ENCODE assay signal across 18 cellular contexts in genomic region chr4:100118213-100118612, GRCh38.
DNase-seq lines count a peak whose midpoint lies in the region; ATAC-seq and TF ChIP-seq lines count a peak whose summit lies in the region.
"Had no signal": no experiment of that assay in that cellular context is flagged by ENCODE, and none has a peak within 500 bp of the region (broad histone marks: within the 10 kb centered on the region; RNA-seq: fewer than 3 reads in every experiment).

No MANE protein-coding gene starts in this region.

- H3K27me3 Mint-ChIP-seq in HFFc6 (ENCODE audit: insufficient read depth), result peaks cover 2% of the 10 kb centered on the region; the same call in 1 of the 2 replicates
- peaks cover 6% of the 10 kb centered on the region for H3K27me3 Mint-ChIP-seq in activated CD8-positive, alpha-beta T cell treated with anti-CD3 and anti-CD28 coated beads for 36 hours

- peak; percentile 11 for ATAC-seq in foreskin keratinocyte
- ATAC-seq in HG03039 (IDR thresholded peaks at IDR 0.05; ENCODE audit: unreplicated experiment), result no peak
- no peak for ATAC-seq in activated CD8-positive, alpha-beta T cell treated with anti-CD3 and anti-CD28 coated beads for 36 hours
- ATAC-seq: GM23338 had no signal

- POLR2A ChIA-PET in activated CD8-positive, alpha-beta T cell treated with anti-CD3 and anti-CD28 coated beads for 36 hours (lab: Charles Lee), result no interaction called here

- WGBS in mammary epithelial cell (ENCODE audit: low coverage, missing lambda C conversion rate), result 50% methylated on average over 2 of the region's 2 CpGs

- intact Hi-C loops in mammary epithelial cell (cut with micrococcal nuclease), result no loop called here
- intact Hi-C loops in activated CD8-positive, alpha-beta T cell treated with anti-CD3 and anti-CD28 coated beads for 36 hours (cut with micrococcal nuclease), result no loop called here

- H3K36me3 ChIP-seq in ACC112 (ENCODE audit: insufficient read depth, low read length) (no peaks in the 10 kb centered on the region), mammary epithelial cell (ENCODE audit: insufficient read depth, low read length) (no peaks in the 10 kb centered on the region)

- no TSS peak for BruUV-seq in mammary epithelial cell (replicated peaks; lab: Mats Ljungman, UMichigan)

- peak; percentile 4 for DNase-seq in HFFc6
- peak; percentile 11 for DNase-seq in mammary epithelial cell
- DNase-seq in foreskin keratinocyte, result peak in 1 of 2 donors; percentile 2
- no peak for DNase-seq in activated CD8-positive, alpha-beta T cell treated with anti-CD3 and anti-CD28 coated beads for 36 hours
- DNase-seq in activated T-cell treated with anti-CD3 and anti-CD28 coated beads, Interleukin-2, amount 50 U/mL, for 48 hours, result no peak
- no peak for DNase-seq in activated T-cell treated with anti-CD3 and anti-CD28 coated beads for 4 hours
- DNase-seq: DMS53, MM.1S, NCI-H1105 treated with DMSO at 0.1 percent for 48 hours, NCI-H187, NCI-H2171, NCI-H446 treated with DMSO at 0.1 percent for 48 hours, SHP77 treated with DMSO at 0.1 percent for 48 hours had no signal

- TF ChIP-seq CTCF in HFFc6 (IDR thresholded peaks at IDR 0.05) (no peak), mammary epithelial cell (conservative IDR thresholded peaks at IDR 0.05 in 1 of 2, IDR thresholded peaks at IDR 0.05 in 1 of 2; ENCODE audit: extremely low read depth in 1 of 2, insufficient read depth in 1 of 2, low read depth in 1 of 2, low read length in 2 of 2) (no peak), foreskin keratinocyte (conservative IDR thresholded peaks at IDR 0.05) (no peak)
- no peak for TF ChIP-seq CTCF in activated CD8-positive, alpha-beta T cell treated with anti-CD3 and anti-CD28 coated beads for 36 hours (IDR thresholded peaks at IDR 0.05)

- H3K4me1 ChIP-seq in ACC112 (ENCODE audit: control insufficient read depth, insufficient read depth, low read length, unreplicated experiment), result no peaks in the 10 kb centered on the region
- no peaks in the 10 kb centered on the region for H3K4me1 ChIP-seq in mammary epithelial cell (ENCODE audit: insufficient read depth, low read length)
- no peaks in the 10 kb centered on the region for H3K4me1 ChIP-seq in foreskin keratinocyte

- H3K27ac ChIP-seq in ACC112 (ENCODE audit: low read depth, low read length), result no peak overlapping the region
- H3K27ac ChIP-seq in mammary epithelial cell (ENCODE audit: insufficient read depth, low read depth, low read length), result no peak overlapping the region
- H3K27ac ChIP-seq in foreskin keratinocyte, result no peak overlapping the region
- H3K27ac ChIP-seq: KMS-11 had no signal

- H3K4me3 Mint-ChIP-seq in HFFc6, result no peak overlapping the region
- H3K4me3 Mint-ChIP-seq in activated CD8-positive, alpha-beta T cell treated with anti-CD3 and anti-CD28 coated beads for 36 hours, result no peak overlapping the region
- H3K4me3 Mint-ChIP-seq: CD14-positive monocyte, GM23338 had no signal

- in situ Hi-C loops in mammary epithelial cell (cut with MboI; ENCODE audit: low sequenced_read_pairs in 2 of 2), result no loop called here

- dilution Hi-C loops in mammary epithelial cell (cut with HindIII; ENCODE audit: low sequenced_read_pairs), result no loop called here

- H3K79me2 ChIP-seq in ACC112 (ENCODE audit: control insufficient read depth, insufficient read depth, low read length, unreplicated experiment) (no peaks in the 10 kb centered on the region), mammary epithelial cell (ENCODE audit: insufficient read depth, low read length) (no peaks in the 10 kb centered on the region)

- CTCF ChIA-PET in mammary epithelial cell (lab: Charles Lee; ENCODE audit: low non-redundant PET), result no interaction called here
- CTCF ChIA-PET in activated CD8-positive, alpha-beta T cell treated with anti-CD3 and anti-CD28 coated beads for 36 hours (lab: Charles Lee), result interaction anchor here (1.1 kb wide), 2 partner anchors 23 to 122 kb away, joined by 3 read pairs; no protein-coding TSS in a partner anchor

- no peaks in the 10 kb centered on the region for H3K36me3 Mint-ChIP-seq in HFFc6 (ENCODE audit: low read depth)
- H3K36me3 Mint-ChIP-seq in activated CD8-positive, alpha-beta T cell treated with anti-CD3 and anti-CD28 coated beads for 36 hours (ENCODE audit: low read depth), result no peaks in the 10 kb centered on the region
- H3K36me3 Mint-ChIP-seq: CD14-positive monocyte had no signal

- no peak overlapping the region for H3K9ac ChIP-seq in mammary epithelial cell (ENCODE audit: insufficient read depth, low read length)
- H3K9ac ChIP-seq: KMS-11 had no signal

- H3K4me3 ChIP-seq in ACC112 (ENCODE audit: low read depth, low read length) (no peak overlapping the region), mammary epithelial cell (replicated peaks in 1 of 3; ENCODE audit: insufficient read depth in 1 of 3, low read depth in 2 of 3, low read length in 3 of 3) (no peak overlapping the region)
- H3K4me3 ChIP-seq: GM23338 had no signal

- no peak overlapping the region for H3K4me2 ChIP-seq in mammary epithelial cell (ENCODE audit: insufficient read depth, low read depth, low read length)
- H3K4me2 ChIP-seq: GM23338, KMS-11 had no signal

- no peaks in the 10 kb centered on the region for H4K20me1 ChIP-seq in mammary epithelial cell (ENCODE audit: insufficient read depth, low read length)

- no peaks in the 10 kb centered on the region for H3K9me3 Mint-ChIP-seq in HFFc6
- H3K9me3 Mint-ChIP-seq in activated CD8-positive, alpha-beta T cell treated with anti-CD3 and anti-CD28 coated beads for 36 hours, result no peaks in the 10 kb centered on the region
- H3K9me3 Mint-ChIP-seq: GM23338 had no signal

- no peak overlapping the region for H3K27ac Mint-ChIP-seq in HFFc6
- no peak overlapping the region for H3K27ac Mint-ChIP-seq in activated CD8-positive, alpha-beta T cell treated with anti-CD3 and anti-CD28 coated beads for 36 hours
- H3K27ac Mint-ChIP-seq: CD14-positive monocyte, GM23338 had no signal

- no peaks in the 10 kb centered on the region for H3K27me3 ChIP-seq in ACC112 (ENCODE audit: insufficient read depth, low read length)
- H3K27me3 ChIP-seq in mammary epithelial cell (ENCODE audit: insufficient read depth, low read length), result peaks cover 10% of the 10 kb centered on the region
- H3K27me3 ChIP-seq in foreskin keratinocyte, result no peaks in the 10 kb centered on the region

- no peaks in the 10 kb centered on the region for H3K9me3 ChIP-seq in mammary epithelial cell (replicated peaks; ENCODE audit: insufficient read depth, low read length)

- peak overlapping the region; percentile 39 for H2AFZ ChIP-seq in ACC112 (ENCODE audit: low read length, unreplicated experiment)
- H2AFZ ChIP-seq in mammary epithelial cell (ENCODE audit: low read depth, low read length), result no peak overlapping the region
- H2AFZ ChIP-seq: GM23338 had no signal

- no peaks in the 10 kb centered on the region for H3K4me1 Mint-ChIP-seq in HFFc6 (ENCODE audit: low read depth)
- peaks cover 6% of the 10 kb centered on the region for H3K4me1 Mint-ChIP-seq in activated CD8-positive, alpha-beta T cell treated with anti-CD3 and anti-CD28 coated beads for 36 hours (ENCODE audit: low read depth)

Comparison
In these comparisons a context has a peak if more than half of its experiments do, and no peak if none do; other contexts are left out.
1. DNase-seq: peak in HFFc6 (single experiment) and mammary epithelial cell (single experiment); none in activated CD8-positive, alpha-beta T cell treated with anti-CD3 and anti-CD28 coated beads for 36 hours (single experiment), activated T-cell treated with anti-CD3 and anti-CD28 coated beads, Interleukin-2, amount 50 U/mL, for 48 hours (0 of 2) and activated T-cell treated with anti-CD3 and anti-CD28 coated beads for 4 hours (single experiment).